ENCODE assay signal across 18 cellular contexts in genomic region chr20:56631990-56632327, GRCh38. TPM values are rescaled to one million over a fixed set of nuclear protein-coding genes. Genes with fewer than 3 reads are reported as not detected.
DNase-seq lines count a peak whose midpoint lies in the region; ATAC-seq, FAIRE-seq and TF ChIP-seq lines count a peak whose summit lies in the region.
"Had no signal": no experiment of that assay in that cellular context is flagged by ENCODE, and none has a peak within 500 bp of the region (broad histone marks: within the 10 kb centered on the region; RNA-seq: fewer than 3 reads in every experiment).

No MANE protein-coding gene starts in this region.

- CTCF ChIA-PET in activated CD4-positive, alpha-beta T cell treated with anti-CD3 and anti-CD28 coated beads for 36 hours (lab: Charles Lee) = no interaction called here

- H3K4me2 ChIP-seq in astrocyte (ENCODE audit: low read length) (peak overlapping the region; percentile 89), smooth muscle cell (peak overlapping the region; percentile 96)

- H3K4me1 ChIP-seq in astrocyte (ENCODE audit: insufficient read depth, low read length) (peaks cover 28% of the 10 kb centered on the region), smooth muscle cell (ENCODE audit: low read depth) (peaks cover 28% of the 10 kb centered on the region)

- H4K20me1 ChIP-seq in astrocyte (ENCODE audit: insufficient read depth, low read length) (peaks cover 8% of the 10 kb centered on the region), smooth muscle cell (ENCODE audit: low read depth) (peaks cover 17% of the 10 kb centered on the region)

- H3K4me3 ChIP-seq in astrocyte (ENCODE audit: insufficient read depth, low read depth, low read length) (peak overlapping the region; percentile 62), smooth muscle cell (no peak overlapping the region)
- H3K4me3 ChIP-seq: left lung had no signal

- H3K36me3 ChIP-seq in astrocyte (ENCODE audit: insufficient read depth, low read length) (no peaks in the 10 kb centered on the region), smooth muscle cell (ENCODE audit: low read depth) (no peaks in the 10 kb centered on the region)
- H3K36me3 ChIP-seq: left lung had no signal

- no peak overlapping the region for H3K4me3 Mint-ChIP-seq in activated CD4-positive, alpha-beta T cell treated with anti-CD3 and anti-CD28 coated beads, Interleukin-2, amount 10 ng/mL, durations not matched to agents 24 days and 14 days
- H3K4me3 Mint-ChIP-seq in activated CD4-positive, alpha-beta T cell treated with anti-CD3 and anti-CD28 coated beads for 36 hours = no peak overlapping the region
- H3K4me3 Mint-ChIP-seq in astrocyte (ENCODE audit: unreplicated experiment) (peak overlapping the region; percentile 73), glutamatergic neuron (ENCODE audit: unreplicated experiment) (peak overlapping the region; percentile 87)

- peaks cover 32% of the 10 kb centered on the region for H3K79me2 ChIP-seq in astrocyte (ENCODE audit: insufficient read depth, low read length)
- no peaks in the 10 kb centered on the region for H3K79me2 ChIP-seq in smooth muscle cell (ENCODE audit: low read depth)

- no peak for FAIRE-seq in astrocyte (lab: Jason Lieb, UNC)
- FAIRE-seq: bronchial epithelial cell had no signal

- no peak for DNase-seq in activated CD4-positive, alpha-beta T cell treated with anti-CD3 and anti-CD28 coated beads, Interleukin-2, amount 10 ng/mL, durations not matched to agents 24 days and 14 days
- no peak for DNase-seq in activated CD4-positive, alpha-beta T cell treated with anti-CD3 and anti-CD28 coated beads for 36 hours
- DNase-seq in astrocyte (ENCODE audit: low read depth) (no peak), glutamatergic neuron (no peak), smooth muscle cell (lab: John Stamatoyannopoulos, UW; ENCODE audit: unreplicated experiment) (no peak), substantia nigra (lab: John Stamatoyannopoulos, UW) (no peak), CD1c-positive myeloid dendritic cell (ENCODE audit: extremely low spot score) (no peak)
- DNase-seq: 8988T; activated CD4-positive, alpha-beta T cell treated with anti-CD3 and anti-CD28 coated beads, Interleukin-2, amount 50 U/mL, for 48 hours; activated effector memory CD4-positive, alpha-beta T cell treated with Interleukin-2 at 50 U/mL for 16 hours; effector memory CD4-positive, alpha-beta T cell; GOT3; left lung; NCI-H1930; Right ventricle myocardium superior; T1000 had no signal

- no peaks in the 10 kb centered on the region for H3F3A ChIP-seq in smooth muscle cell (ENCODE audit: low read depth)

- no peaks in the 10 kb centered on the region for H3K9me3 Mint-ChIP-seq in activated CD4-positive, alpha-beta T cell treated with anti-CD3 and anti-CD28 coated beads, Interleukin-2, amount 10 ng/mL, durations not matched to agents 24 days and 14 days
- no peaks in the 10 kb centered on the region for H3K9me3 Mint-ChIP-seq in activated CD4-positive, alpha-beta T cell treated with anti-CD3 and anti-CD28 coated beads for 36 hours (ENCODE audit: low read depth)
- H3K9me3 Mint-ChIP-seq in astrocyte (ENCODE audit: unreplicated experiment) (no peaks in the 10 kb centered on the region), glutamatergic neuron (ENCODE audit: unreplicated experiment) (peaks cover 10% of the 10 kb centered on the region)

- H3K27ac ChIP-seq in astrocyte (ENCODE audit: low read depth, low read length) (no peak overlapping the region), smooth muscle cell (ENCODE audit: low read depth) (no peak overlapping the region), substantia nigra (ENCODE audit: low read depth, low read length, poor library complexity, severe bottlenecking) (no peak overlapping the region)
- H3K27ac ChIP-seq: left lung had no signal

- intact Hi-C loops in activated CD4-positive, alpha-beta T cell treated with anti-CD3 and anti-CD28 coated beads, Interleukin-2, amount 10 ng/mL, durations not matched to agents 24 days and 14 days (cut with micrococcal nuclease) = no loop called here
- intact Hi-C loops in activated CD4-positive, alpha-beta T cell treated with anti-CD3 and anti-CD28 coated beads for 36 hours (cut with DNase I, micrococcal nuclease) = loop anchor here in 1 of 2 experiments (5.0 kb wide), 1 partner anchor 340 kb away; no protein-coding TSS in a partner anchor

- H3K36me3 Mint-ChIP-seq in activated CD4-positive, alpha-beta T cell treated with anti-CD3 and anti-CD28 coated beads, Interleukin-2, amount 10 ng/mL, durations not matched to agents 24 days and 14 days (ENCODE audit: low read depth) = no peaks in the 10 kb centered on the region
- no peaks in the 10 kb centered on the region for H3K36me3 Mint-ChIP-seq in activated CD4-positive, alpha-beta T cell treated with anti-CD3 and anti-CD28 coated beads for 36 hours (ENCODE audit: low read depth)
- peaks cover 2% of the 10 kb centered on the region for H3K36me3 Mint-ChIP-seq in astrocyte (ENCODE audit: low read depth, unreplicated experiment)
- H3K36me3 Mint-ChIP-seq in glutamatergic neuron (ENCODE audit: unreplicated experiment) = peaks cover 9% of the 10 kb centered on the region

- H3K9me3 ChIP-seq in astrocyte (ENCODE audit: insufficient read depth, low read depth, low read length) = no peaks in the 10 kb centered on the region
- no peaks in the 10 kb centered on the region for H3K9me3 ChIP-seq in smooth muscle cell (replicated peaks; ENCODE audit: low read depth)
- H3K9me3 ChIP-seq: left lung had no signal

- no peak for ATAC-seq in activated CD4-positive, alpha-beta T cell treated with anti-CD3 and anti-CD28 coated beads for 36 hours
- ATAC-seq in esophagus mucosa = no peak
- ATAC-seq: left lung had no signal

- peaks cover 47% of the 10 kb centered on the region for H3K27me3 ChIP-seq in astrocyte (ENCODE audit: insufficient read depth, low read length)
- H3K27me3 ChIP-seq in smooth muscle cell (ENCODE audit: low read depth) = peaks cover 79% of the 10 kb centered on the region

- POLR2A ChIA-PET in activated CD4-positive, alpha-beta T cell treated with anti-CD3 and anti-CD28 coated beads for 36 hours (lab: Charles Lee) = no interaction called here

- H3K9ac ChIP-seq in astrocyte (ENCODE audit: low read length) (peak overlapping the region; percentile 76), smooth muscle cell (ENCODE audit: low read depth) (no peak overlapping the region)

- WGBS in smooth muscle cell (ENCODE audit: low lambda C conversion rate) = 43% methylated on average over 5 of the region's 5 CpGs

- peaks cover 6% of the 10 kb centered on the region for H3K4me1 Mint-ChIP-seq in activated CD4-positive, alpha-beta T cell treated with anti-CD3 and anti-CD28 coated beads, Interleukin-2, amount 10 ng/mL, durations not matched to agents 24 days and 14 days
- H3K4me1 Mint-ChIP-seq in activated CD4-positive, alpha-beta T cell treated with anti-CD3 and anti-CD28 coated beads for 36 hours = peaks cover 14% of the 10 kb centered on the region
- H3K4me1 Mint-ChIP-seq in astrocyte (ENCODE audit: low read depth, unreplicated experiment) = peaks cover 9% of the 10 kb centered on the region
- H3K4me1 Mint-ChIP-seq in glutamatergic neuron (ENCODE audit: low read depth, unreplicated experiment) = peaks cover 31% of the 10 kb centered on the region

- peak overlapping the region; percentile 4 for H3K27ac Mint-ChIP-seq in activated CD4-positive, alpha-beta T cell treated with anti-CD3 and anti-CD28 coated beads, Interleukin-2, amount 10 ng/mL, durations not matched to agents 24 days and 14 days
- H3K27ac Mint-ChIP-seq in activated CD4-positive, alpha-beta T cell treated with anti-CD3 and anti-CD28 coated beads for 36 hours = no peak overlapping the region
- H3K27ac Mint-ChIP-seq in astrocyte (ENCODE audit: unreplicated experiment) = peak overlapping the region; percentile 5
- peak overlapping the region; percentile 54 for H3K27ac Mint-ChIP-seq in glutamatergic neuron (ENCODE audit: unreplicated experiment)

- no peak overlapping the region for H2AFZ ChIP-seq in astrocyte (ENCODE audit: low read depth, low read length)
- H2AFZ ChIP-seq in smooth muscle cell (ENCODE audit: low read depth) = no peak overlapping the region

- TF ChIP-seq CTCF in astrocyte (IDR thresholded peaks at IDR 0.05; ENCODE audit: insufficient read depth, low read depth, low read length) (no peak), glutamatergic neuron (IDR thresholded peaks at IDR 0.05; ENCODE audit: partially characterized antibody, unreplicated experiment) (no peak), smooth muscle cell (IDR thresholded peaks at IDR 0.05; ENCODE audit: borderline replicate concordance, insufficient read depth, poor library complexity, severe bottlenecking) (no peak)

- peaks cover 64% of the 10 kb centered on the region for H3K27me3 Mint-ChIP-seq in activated CD4-positive, alpha-beta T cell treated with anti-CD3 and anti-CD28 coated beads, Interleukin-2, amount 10 ng/mL, durations not matched to agents 24 days and 14 days
- H3K27me3 Mint-ChIP-seq in activated CD4-positive, alpha-beta T cell treated with anti-CD3 and anti-CD28 coated beads for 36 hours = peaks cover 56% of the 10 kb centered on the region
- H3K27me3 Mint-ChIP-seq in astrocyte (ENCODE audit: low read depth, unreplicated experiment) (peaks cover 52% of the 10 kb centered on the region), glutamatergic neuron (ENCODE audit: unreplicated experiment) (peaks cover 11% of the 10 kb centered on the region)

RNA-seq across cellular contexts. Expression of gene TFAP2C, which starts 2.9 kb away (rescaled TPM):
- total RNA-seq in activated CD4-positive, alpha-beta T cell treated with anti-CD3 and anti-CD28 coated beads, Interleukin-2, amount 10 ng/mL, durations not matched to agents 24 days and 14 days = not detected in 2 replicates
- not detected for total RNA-seq in activated CD4-positive, alpha-beta T cell treated with anti-CD3 and anti-CD28 coated beads for 36 hours
- total RNA-seq in astrocyte (0.94 and 2.2 TPM in 2 replicates), glutamatergic neuron (ENCODE audit: unreplicated experiment) (35.3 TPM), smooth muscle cell (3.4 and 5.8 TPM in 2 replicates), esophagus mucosa (30.8 TPM)
- polyA plus RNA-seq in smooth muscle cell = 2.5 and 7.3 TPM in 2 replicates

Comparison
In these comparisons a context has a peak if more than half of its experiments do, and no peak if none do; other contexts are left out.
1. H3K4me3 Mint-ChIP-seq: peak in astrocyte (single experiment) and glutamatergic neuron (single experiment); none in activated CD4-positive, alpha-beta T cell treated with anti-CD3 and anti-CD28 coated beads, Interleukin-2, amount 10 ng/mL, durations not matched to agents 24 days and 14 days (single experiment) and activated CD4-positive, alpha-beta T cell treated with anti-CD3 and anti-CD28 coated beads for 36 hours (single experiment).